In the genomic region with DNA sequence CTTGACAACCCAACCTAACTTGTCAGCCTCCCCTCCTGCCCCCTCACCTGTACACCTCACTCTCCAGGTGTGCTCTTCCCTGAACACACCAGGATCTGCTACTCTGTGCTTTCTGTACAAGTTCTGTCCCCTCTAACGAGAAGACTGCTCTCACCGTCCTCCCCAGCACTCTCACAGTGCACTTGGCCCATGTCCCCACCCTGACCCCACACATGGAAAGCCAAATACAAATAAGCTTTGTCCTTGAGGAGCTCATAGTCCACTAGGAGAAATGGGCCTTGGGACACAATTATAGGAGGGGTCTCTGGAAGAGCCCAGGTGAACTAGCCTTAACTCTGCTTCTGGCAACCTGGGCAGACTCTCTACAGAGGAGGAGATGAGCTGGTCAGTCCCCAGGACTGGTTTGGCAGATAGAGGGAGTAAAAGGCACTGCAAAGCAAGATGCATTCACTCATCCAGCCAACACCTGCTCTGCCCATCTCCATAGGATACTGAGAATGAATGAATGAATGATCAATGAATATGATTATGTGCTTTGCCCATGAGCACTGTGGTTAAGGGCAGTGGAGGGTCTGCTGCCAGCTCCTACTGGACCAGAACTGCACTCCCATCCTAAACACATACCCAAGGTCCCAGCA, we compare ENCODE assay signal across 30 cellular contexts.
"Had no signal": no experiment of that assay in that cellular context is flagged by ENCODE, and none has a peak within 500 bp of the region (broad histone marks: within the 10 kb centered on the region; RNA-seq: fewer than 3 reads in every experiment).

No MANE protein-coding gene starts in this region.

- FAIRE-seq: colon, endometrium, kidney, pancreas had no signal

- H3K9me3 ChIP-seq: gastroesophageal sphincter, heart left ventricle, pancreas, psoas muscle, stomach, thyroid gland, upper lobe of right lung had no signal

- H3K4me1 ChIP-seq: gastroesophageal sphincter, heart left ventricle, pancreas, psoas muscle, stomach, thyroid gland, upper lobe of right lung had no signal

- H3K4me2 ChIP-seq: smooth muscle cell had no signal

- DNase-seq: activated CD4-positive, alpha-beta memory T cell treated with anti-CD3 and anti-CD28 coated beads, Interleukin-2, amount 10 ng/mL, durations not matched to agents 7 days and 5 days; activated CD4-positive, alpha-beta T cell treated with anti-CD3 and anti-CD28 coated beads for 1 hour; activated CD4-positive, alpha-beta T cell treated with anti-CD3 and anti-CD28 coated beads, Interleukin-2, amount 10 ng/mL, durations not matched to agents 7 days and 5 days; activated CD8-positive, alpha-beta memory T cell treated with anti-CD3 and anti-CD28 coated beads, Interleukin-2, amount 50 U/mL, for 48 hours; activated gamma-delta T cell treated with Interleukin-2 at 50 U/mL for 16 hours; activated naive CD4-positive, alpha-beta T cell treated with anti-CD3 and anti-CD28 coated beads, Interleukin-2, amount 50 U/mL, for 16 hours; activated T-cell treated with anti-CD3 and anti-CD28 coated beads, Interleukin-2, amount 50 U/mL, for 24 hours; dermis blood vessel endothelial cell; effector CD4-positive, alpha-beta T cell; heart left ventricle; immature natural killer cell; kidney; left colon; mammary epithelial cell; naive B cell; pancreas; psoas muscle; stimulated activated CD4-positive, alpha-beta T cell treated with anti-CD3 and anti-CD28 coated beads, Interleukin-1b, Interleukin-23, amount 100 ng/mL, for 48 hours; stimulated activated CD4-positive, alpha-beta T cell treated with anti-CD3 and anti-CD28 coated beads, Interleukin-4, amount 100 ng/mL, for 4 hours; stimulated activated CD8-positive, alpha-beta memory T cell treated with anti-CD3 and anti-CD28 coated beads, Interleukin-4, amount 100 ng/mL, for 48 hours; stimulated activated naive B cell treated with anti-CD40 and anti-IgM and Interleukin-4, amounts not matched to agents 10 μg/mL and 1 μg/mL and 100 μg/mL, for 72 hours; stomach; T-helper 1 cell; thyroid gland; upper lobe of right lung had no signal

- H3K4me3 ChIP-seq: gastroesophageal sphincter, heart left ventricle, pancreas, psoas muscle, smooth muscle cell, stomach, thyroid gland, upper lobe of right lung had no signal

- H3K27me3 Mint-ChIP-seq: activated CD4-positive, alpha-beta memory T cell treated with anti-CD3 and anti-CD28 coated beads, Interleukin-2, amount 10 ng/mL, durations not matched to agents 7 days and 5 days; activated CD4-positive, alpha-beta T cell treated with anti-CD3 and anti-CD28 coated beads, Interleukin-2, amount 10 ng/mL, durations not matched to agents 7 days and 5 days; activated T-cell treated with anti-CD3 and anti-CD28 coated beads, Interleukin-2, amount 50 U/mL, for 24 hours; naive B cell; stimulated activated naive B cell treated with anti-CD40 and anti-IgM and Interleukin-4, amounts not matched to agents 10 μg/mL and 1 μg/mL and 100 μg/mL, for 72 hours had no signal

- H3K9me3 Mint-ChIP-seq: activated CD4-positive, alpha-beta memory T cell treated with anti-CD3 and anti-CD28 coated beads, Interleukin-2, amount 10 ng/mL, durations not matched to agents 7 days and 5 days; activated CD4-positive, alpha-beta T cell treated with anti-CD3 and anti-CD28 coated beads, Interleukin-2, amount 10 ng/mL, durations not matched to agents 7 days and 5 days; activated T-cell treated with anti-CD3 and anti-CD28 coated beads, Interleukin-2, amount 50 U/mL, for 24 hours; immature natural killer cell; mesothelial cell of epicardium; naive B cell; stimulated activated naive B cell treated with anti-CD40 and anti-IgM and Interleukin-4, amounts not matched to agents 10 μg/mL and 1 μg/mL and 100 μg/mL, for 72 hours had no signal

- H3K27ac ChIP-seq: gastroesophageal sphincter, heart left ventricle, pancreas, psoas muscle, stomach, thyroid gland, upper lobe of right lung had no signal

- H3K4me3 Mint-ChIP-seq: activated CD4-positive, alpha-beta memory T cell treated with anti-CD3 and anti-CD28 coated beads, Interleukin-2, amount 10 ng/mL, durations not matched to agents 7 days and 5 days; activated CD4-positive, alpha-beta T cell treated with anti-CD3 and anti-CD28 coated beads, Interleukin-2, amount 10 ng/mL, durations not matched to agents 7 days and 5 days; activated T-cell treated with anti-CD3 and anti-CD28 coated beads, Interleukin-2, amount 50 U/mL, for 24 hours; immature natural killer cell; mesothelial cell of epicardium; naive B cell; stimulated activated naive B cell treated with anti-CD40 and anti-IgM and Interleukin-4, amounts not matched to agents 10 μg/mL and 1 μg/mL and 100 μg/mL, for 72 hours had no signal

- H3K27ac Mint-ChIP-seq: activated CD4-positive, alpha-beta memory T cell treated with anti-CD3 and anti-CD28 coated beads, Interleukin-2, amount 10 ng/mL, durations not matched to agents 7 days and 5 days; activated CD4-positive, alpha-beta T cell treated with anti-CD3 and anti-CD28 coated beads, Interleukin-2, amount 10 ng/mL, durations not matched to agents 7 days and 5 days; activated T-cell treated with anti-CD3 and anti-CD28 coated beads, Interleukin-2, amount 50 U/mL, for 24 hours; immature natural killer cell; mesothelial cell of epicardium; stimulated activated naive B cell treated with anti-CD40 and anti-IgM and Interleukin-4, amounts not matched to agents 10 μg/mL and 1 μg/mL and 100 μg/mL, for 72 hours had no signal

- ATAC-seq: gastroesophageal sphincter; left colon; pancreas; psoas muscle; stimulated activated naive B cell treated with anti-CD40 and anti-IgM and Interleukin-4, amounts not matched to agents 10 μg/mL and 1 μg/mL and 100 μg/mL, for 72 hours had no signal

- H3K27me3 ChIP-seq: gastroesophageal sphincter, heart left ventricle, pancreas, stomach, thyroid gland, upper lobe of right lung had no signal

- H3K4me1 Mint-ChIP-seq: activated CD4-positive, alpha-beta memory T cell treated with anti-CD3 and anti-CD28 coated beads, Interleukin-2, amount 10 ng/mL, durations not matched to agents 7 days and 5 days; activated CD4-positive, alpha-beta T cell treated with anti-CD3 and anti-CD28 coated beads, Interleukin-2, amount 10 ng/mL, durations not matched to agents 7 days and 5 days; immature natural killer cell; mesothelial cell of epicardium had no signal
